ENCODE assay signal across 9 cellular contexts in genomic region chr7:149837620-149838223, GRCh38. TPM values are rescaled to one million over a fixed set of nuclear protein-coding genes. Genes with fewer than 3 reads are reported as not detected.
DNase-seq lines count a peak whose midpoint lies in the region; ATAC-seq and TF ChIP-seq lines count a peak whose summit lies in the region.
"Had no signal": no experiment of that assay in that cellular context is flagged by ENCODE, and none has a peak within 500 bp of the region (broad histone marks: within the 10 kb centered on the region; RNA-seq: fewer than 3 reads in every experiment).

No MANE protein-coding gene starts in this region.

- no peak overlapping the region for H2BK120ac ChIP-seq in mesendoderm (ENCODE audit: low read depth, low read length)

- no peak overlapping the region for H3K56ac ChIP-seq in mesendoderm (ENCODE audit: low read length)

- H3K79me2 ChIP-seq in Loucy (ENCODE audit: insufficient read depth, low read length) (peaks cover 15% of the 10 kb centered on the region), mesendoderm (ENCODE audit: control insufficient read depth, insufficient read depth, low read length) (no peaks in the 10 kb centered on the region)

- H3K27me3 ChIP-seq in CD4-positive, CD25-positive, alpha-beta regulatory T cell (ENCODE audit: control insufficient read depth, insufficient read depth, low read length): no peaks in the 10 kb centered on the region
- H3K27me3 ChIP-seq in Loucy (ENCODE audit: insufficient read depth, low read length, poor library complexity, severe bottlenecking) (no peaks in the 10 kb centered on the region), neuron (ENCODE audit: insufficient read depth, low read length) (peaks cover 3% of the 10 kb centered on the region), mesendoderm (ENCODE audit: insufficient read depth, low read length, poor library complexity) (peaks cover 3% of the 10 kb centered on the region)

- no peak for TF ChIP-seq CTCF in Loucy (conservative IDR thresholded peaks at IDR 0.05; ENCODE audit: low read length)

- no peak overlapping the region for H2BK15ac ChIP-seq in mesendoderm (replicated peaks; ENCODE audit: low read depth)

- H3K9me2 ChIP-seq in Loucy (replicated peaks; ENCODE audit: low read depth, low read length): no peaks in the 10 kb centered on the region

- H2AFZ ChIP-seq in Loucy (ENCODE audit: low read length) (no peak overlapping the region), neuron (ENCODE audit: low read depth, low read length) (no peak overlapping the region)

- H3K27ac Mint-ChIP-seq in CD4-positive, CD25-positive, alpha-beta regulatory T cell: peak overlapping the region in 1 of 3 donors; percentile 27
- H3K27ac Mint-ChIP-seq in central memory CD8-positive, alpha-beta T cell (ENCODE audit: low read depth): peak overlapping the region; percentile 63

- H3K4ac ChIP-seq in mesendoderm (ENCODE audit: low read depth, low read length): no peak overlapping the region

- no peaks in the 10 kb centered on the region for H3K36me3 Mint-ChIP-seq in CD4-positive, CD25-positive, alpha-beta regulatory T cell
- peaks cover 3% of the 10 kb centered on the region for H3K36me3 Mint-ChIP-seq in central memory CD8-positive, alpha-beta T cell (ENCODE audit: insufficient read depth)

- H3K4me3 ChIP-seq in CD4-positive, CD25-positive, alpha-beta regulatory T cell (ENCODE audit: low read depth, low read length): peak overlapping the region; percentile 37
- H3K4me3 ChIP-seq in Loucy (ENCODE audit: low read length, poor library complexity, severe bottlenecking) (peak overlapping the region; percentile 40), neuron (ENCODE audit: low read length) (peak overlapping the region; percentile 5), mesendoderm (ENCODE audit: low read length) (no peak overlapping the region)

- no peak overlapping the region for H3K23ac ChIP-seq in mesendoderm (ENCODE audit: low read length)

- H3K27me3 Mint-ChIP-seq in CD4-positive, CD25-positive, alpha-beta regulatory T cell: peaks cover 21% of the 10 kb centered on the region
- H3K27me3 Mint-ChIP-seq in central memory CD8-positive, alpha-beta T cell: peaks cover 28% of the 10 kb centered on the region

- H3K79me1 ChIP-seq in mesendoderm (ENCODE audit: low read length): no peaks in the 10 kb centered on the region

- no peak overlapping the region for H3K9ac ChIP-seq in Loucy (ENCODE audit: low read depth, low read length, poor library complexity, severe bottlenecking)
- H3K9ac ChIP-seq in mesendoderm (ENCODE audit: low read length): no peak overlapping the region

- no peaks in the 10 kb centered on the region for H3F3A ChIP-seq in Loucy (ENCODE audit: low read depth)

- H2BK5ac ChIP-seq in mesendoderm (ENCODE audit: low read length): no peak overlapping the region

- H3K9me3 ChIP-seq in CD4-positive, CD25-positive, alpha-beta regulatory T cell (ENCODE audit: control insufficient read depth in 2 of 2, low read length in 2 of 2): no peaks in the 10 kb centered on the region
- H3K9me3 ChIP-seq in Loucy (ENCODE audit: insufficient read depth, low read depth, low read length) (no peaks in the 10 kb centered on the region), neuron (ENCODE audit: low read length) (peaks cover 1% of the 10 kb centered on the region)

- no peaks in the 10 kb centered on the region for H3K9me3 Mint-ChIP-seq in CD4-positive, CD25-positive, alpha-beta regulatory T cell
- H3K9me3 Mint-ChIP-seq in central memory CD8-positive, alpha-beta T cell: no peaks in the 10 kb centered on the region

- no peak for ATAC-seq in CD4-positive, CD25-positive, alpha-beta regulatory T cell (ENCODE audit: low read depth in 2 of 2)
- no peak for ATAC-seq in central memory CD8-positive, alpha-beta T cell (replicated peaks; ENCODE audit: extremely low read depth, poor library complexity, severe bottlenecking)
- no peak for ATAC-seq in HG02571 (IDR thresholded peaks at IDR 0.05; ENCODE audit: unreplicated experiment)

- DNase-seq in CD4-positive, CD25-positive, alpha-beta regulatory T cell: no peak
- no peak for DNase-seq in central memory CD8-positive, alpha-beta T cell (ENCODE audit: low spot score in 2 of 2)
- DNase-seq in mesendoderm: no peak
- DNase-seq in activated CD8-positive, alpha-beta memory T cell treated with anti-CD3 and anti-CD28 coated beads for 24 hours: no peak
- no peak for DNase-seq in CD1c-positive myeloid dendritic cell (ENCODE audit: extremely low spot score)

- H2AK5ac ChIP-seq in mesendoderm (ENCODE audit: low read length): no peak overlapping the region

- H3K4me1 ChIP-seq in CD4-positive, CD25-positive, alpha-beta regulatory T cell (ENCODE audit: control insufficient read depth, insufficient read depth, low read length, poor library complexity, severe bottlenecking): peaks cover 18% of the 10 kb centered on the region
- H3K4me1 ChIP-seq in Loucy (ENCODE audit: insufficient read depth, low read length, poor library complexity, severe bottlenecking) (peaks cover 27% of the 10 kb centered on the region), neuron (ENCODE audit: insufficient read depth, low read length) (peaks cover 11% of the 10 kb centered on the region), mesendoderm (ENCODE audit: control insufficient read depth, low read depth, low read length) (no peaks in the 10 kb centered on the region)

- WGBS in mesendoderm (ENCODE audit: extremely low coverage, insufficient coverage, low lambda C conversion rate): no CpG with 5 or more reads among the region's 17 CpGs

- peak overlapping the region; percentile 92 to 98 (median 95) for H3K4me3 Mint-ChIP-seq in CD4-positive, CD25-positive, alpha-beta regulatory T cell
- peak overlapping the region; percentile 86 for H3K4me3 Mint-ChIP-seq in central memory CD8-positive, alpha-beta T cell

- H3K4me2 ChIP-seq in Loucy (ENCODE audit: low read depth, low read length, poor library complexity, severe bottlenecking) (peak overlapping the region; percentile 57), mesendoderm (ENCODE audit: low read length) (no peak overlapping the region)

- no peak overlapping the region for H4K8ac ChIP-seq in mesendoderm (ENCODE audit: low read depth, low read length)

- no peak overlapping the region for H3K18ac ChIP-seq in mesendoderm (ENCODE audit: low read length)

- no peak overlapping the region for H4K5ac ChIP-seq in mesendoderm (ENCODE audit: low read length)

- peaks cover 15 to 42% (median 35%) of the 10 kb centered on the region in 4 donors for H3K4me1 Mint-ChIP-seq in CD4-positive, CD25-positive, alpha-beta regulatory T cell
- H3K4me1 Mint-ChIP-seq in central memory CD8-positive, alpha-beta T cell: peaks cover 37% of the 10 kb centered on the region

- peaks cover 9% of the 10 kb centered on the region for H4K20me1 ChIP-seq in Loucy (ENCODE audit: insufficient read depth, low read length, poor library complexity, severe bottlenecking)

- peak overlapping the region; percentile 68 for H3K27ac ChIP-seq in CD4-positive, CD25-positive, alpha-beta regulatory T cell (ENCODE audit: insufficient read depth, low read length, poor library complexity, severe bottlenecking)
- H3K27ac ChIP-seq in mesendoderm (ENCODE audit: low read depth, low read length): no peak overlapping the region
- H3K27ac ChIP-seq: SK-N-MC had no signal

- H3K36me3 ChIP-seq in CD4-positive, CD25-positive, alpha-beta regulatory T cell (ENCODE audit: control insufficient read depth, insufficient read depth, low read length): no peaks in the 10 kb centered on the region
- H3K36me3 ChIP-seq in Loucy (ENCODE audit: insufficient read depth, low read length): no peaks in the 10 kb centered on the region
- no peaks in the 10 kb centered on the region for H3K36me3 ChIP-seq in neuron (ENCODE audit: insufficient read depth, low read length)
- H3K36me3 ChIP-seq in mesendoderm (ENCODE audit: control insufficient read depth, insufficient read depth, low read length): no peaks in the 10 kb centered on the region

RNA-seq across cellular contexts. Expression of gene ZNF862, which starts 0.5 kb away (rescaled TPM):
- 32.8 TPM for total RNA-seq in CD4-positive, CD25-positive, alpha-beta regulatory T cell
- polyA plus RNA-seq in CD4-positive, CD25-positive, alpha-beta regulatory T cell: 1 to 10 TPM; 5.3 to 7.6 (median 6.6) TPM
- 0.20 TPM for polyA plus RNA-seq in mesendoderm (2013, experiment 1 of 2)
- polyA plus RNA-seq in mesendoderm (2013, experiment 2 of 2): 0.42 TPM

RNA-seq across cellular contexts. Expression of gene ATP6V0E2, which starts 36.0 kb away (rescaled TPM):
- total RNA-seq in CD4-positive, CD25-positive, alpha-beta regulatory T cell: 45.9 TPM
- polyA plus RNA-seq in CD4-positive, CD25-positive, alpha-beta regulatory T cell: 100 to 1,000 TPM; 150 to 183 (median 164) TPM
- 10.4 TPM for polyA plus RNA-seq in mesendoderm (2013, experiment 1 of 2)
- 9.8 TPM for polyA plus RNA-seq in mesendoderm (2013, experiment 2 of 2)
